In genomic region chr5:150394912-150395689, GRCh38 we compare ENCODE assay signal across 2 cellular contexts.
A peak's percentile ranks its signal among the peaks of the same experiment; 100 is the strongest.
TF ChIP-seq lines count a peak whose summit lies in the region.

No MANE protein-coding gene starts in this region.

TF ChIP-seq in GM23338, 12 proteins besides CTCF, POLR2A, EP300 and RAD21:
- no peak for TF ChIP-seq STAT1 (IDR thresholded peaks at IDR 0.05; ENCODE audit: unreplicated experiment)
- TF ChIP-seq ZNF462 (CRISPR knock-in tag; IDR thresholded peaks at IDR 0.05) = no peak
- no peak for TF ChIP-seq EZH2phosphoT487 (IDR thresholded peaks at IDR 0.05; ENCODE audit: unreplicated experiment)
- no peak for TF ChIP-seq NANOG (IDR thresholded peaks at IDR 0.05; ENCODE audit: borderline replicate concordance)
- no peak for TF ChIP-seq REST (IDR thresholded peaks at IDR 0.05; ENCODE audit: unreplicated experiment)
- TF ChIP-seq EZH2 (IDR thresholded peaks at IDR 0.05; ENCODE audit: low read depth, unreplicated experiment) = no peak
- no peak for TF ChIP-seq POLR2AphosphoS5 (IDR thresholded peaks at IDR 0.05; ENCODE audit: low read depth)
- TF ChIP-seq ZNF114 (CRISPR knock-in tag; IDR thresholded peaks at IDR 0.05) = no peak
- TF ChIP-seq ETS1 (IDR thresholded peaks at IDR 0.05) = no peak
- TF ChIP-seq ZNF331 (CRISPR knock-in tag; IDR thresholded peaks at IDR 0.05; ENCODE audit: low read depth) = no peak
- no peak for TF ChIP-seq JUNB (IDR thresholded peaks at IDR 0.05; ENCODE audit: unreplicated experiment)
- TF ChIP-seq CREB1 (CRISPR knock-in tag; IDR thresholded peaks at IDR 0.05; ENCODE audit: low read depth) = no peak

TF ChIP-seq in K562, 482 proteins besides CTCF, POLR2A, EP300 and RAD21:
- TF ChIP-seq ASH1L (IDR thresholded peaks at IDR 0.05; ENCODE audit: borderline replicate concordance, low read depth, partially characterized antibody) (no peak), POLR2G (IDR thresholded peaks at IDR 0.05; ENCODE audit: low read depth, low read length) (peak; percentile 47; the same call in 1 of the 2 replicates)
